14 cellular contexts compared by ENCODE assay signal in genomic region chr10:32112055-32112454, GRCh38. TPM values are rescaled to one million over a fixed set of nuclear protein-coding genes. Genes with fewer than 3 reads are reported as not detected.
DNase-seq lines count a peak whose midpoint lies in the region; TF ChIP-seq lines count a peak whose summit lies in the region.
"Had no signal": no experiment of that assay in that cellular context is flagged by ENCODE, and none has a peak within 500 bp of the region (broad histone marks: within the 10 kb centered on the region; RNA-seq: fewer than 3 reads in every experiment).

No MANE protein-coding gene starts in this region.

- DNase-seq in GM04504 (ENCODE audit: low read depth) (peak; percentile 54), SJSA1 (ENCODE audit: low read depth in 1 of 2, low spot score in 2 of 2) (peak; percentile 57 to 63), fibroblast of lung (ENCODE audit: low read depth in 2 of 2) (peak; percentile 76 to 83), mesothelial cell of epicardium (ENCODE audit: low spot score in 2 of 2, unreplicated experiment in 2 of 2) (no peak), NCI-H187 treated with DMSO at 0.1 percent for 48 hours (lab: John Stamatoyannopoulos, UW) (no peak), NCI-H1092 treated with DMSO at 0.1 percent for 48 hours (lab: John Stamatoyannopoulos, UW) (no peak)
- DNase-seq: activated CD4-positive, alpha-beta T cell treated with anti-CD3 and anti-CD28 coated beads for 36 hours; esophagus squamous epithelium; GDM1; NCI-H1694; RPMI8226; small intestine had no signal

- H2AFZ ChIP-seq in fibroblast of lung (ENCODE audit: low read length): no peak overlapping the region

- H3K79me2 ChIP-seq in fibroblast of lung (ENCODE audit: control insufficient read depth, insufficient read depth, low read length): no peaks in the 10 kb centered on the region

- TF ChIP-seq CTCF in fibroblast of lung (conservative IDR thresholded peaks at IDR 0.05 in 1 of 2, IDR thresholded peaks at IDR 0.05 in 1 of 2; ENCODE audit: low read depth in 1 of 2, low read length in 2 of 2) (no peak), mesothelial cell of epicardium (IDR thresholded peaks at IDR 0.05; ENCODE audit: unreplicated experiment) (no peak)

- peaks cover 8% of the 10 kb centered on the region for H3K9me3 Mint-ChIP-seq in mesothelial cell of epicardium

- H3K4me3 ChIP-seq in SJSA1 (no peak overlapping the region), fibroblast of lung (replicated peaks in 1 of 4; ENCODE audit: control extremely low read depth in 1 of 4, insufficient read depth in 1 of 4, low read depth in 3 of 4, low read length in 4 of 4) (no peak overlapping the region), skeletal muscle satellite cell (ENCODE audit: low read length) (no peak overlapping the region)
- H3K4me3 ChIP-seq: esophagus squamous epithelium had no signal

- H3K36me3 ChIP-seq in SJSA1: no peaks in the 10 kb centered on the region
- no peaks in the 10 kb centered on the region for H3K36me3 ChIP-seq in fibroblast of lung (ENCODE audit: control insufficient read depth, insufficient read depth, low read length)
- H3K36me3 ChIP-seq in skeletal muscle satellite cell (ENCODE audit: insufficient read depth, low read length): no peaks in the 10 kb centered on the region
- H3K36me3 ChIP-seq: esophagus squamous epithelium had no signal

- no peak overlapping the region for H3K27ac Mint-ChIP-seq in mesothelial cell of epicardium
- H3K27ac Mint-ChIP-seq: activated CD4-positive, alpha-beta T cell treated with anti-CD3 and anti-CD28 coated beads for 36 hours; activated naive CD8-positive, alpha-beta T cell had no signal

- H3K4me1 Mint-ChIP-seq in mesothelial cell of epicardium: no peaks in the 10 kb centered on the region
- H3K4me1 Mint-ChIP-seq: activated CD4-positive, alpha-beta T cell treated with anti-CD3 and anti-CD28 coated beads for 36 hours had no signal

- H3K4me2 ChIP-seq in fibroblast of lung (ENCODE audit: extremely low read depth, insufficient read depth, low read length) (peak overlapping the region; percentile 59), skeletal muscle satellite cell (ENCODE audit: low read length) (peak overlapping the region; percentile 22)

- peaks cover 16% of the 10 kb centered on the region for H3K4me1 ChIP-seq in SJSA1 (replicated peaks)
- H3K4me1 ChIP-seq in fibroblast of lung (ENCODE audit: control insufficient read depth, extremely low read depth, insufficient read depth, low read length): peaks cover 6% of the 10 kb centered on the region
- peaks cover 10% of the 10 kb centered on the region for H3K4me1 ChIP-seq in skeletal muscle satellite cell (ENCODE audit: control insufficient read depth, insufficient read depth, low read length)

- peaks cover 5% of the 10 kb centered on the region for H3K27me3 Mint-ChIP-seq in mesothelial cell of epicardium (ENCODE audit: low read depth)

- H3K9ac ChIP-seq in fibroblast of lung (ENCODE audit: insufficient read depth, low read length) (no peak overlapping the region), skeletal muscle satellite cell (ENCODE audit: low read depth, low read length) (no peak overlapping the region)

- H3K27ac ChIP-seq in SJSA1 (0 out of 2 replicates have a peak overlapping the region, but pooled peaks have one; percentile 23), fibroblast of lung (ENCODE audit: insufficient read depth, low read length) (no peak overlapping the region)
- H3K27ac ChIP-seq: esophagus squamous epithelium had no signal

- no peaks in the 10 kb centered on the region; the same call in 1 of the 2 replicates for H3K9me3 ChIP-seq in SJSA1 (replicated peaks)
- no peaks in the 10 kb centered on the region for H3K9me3 ChIP-seq in fibroblast of lung (ENCODE audit: control insufficient read depth, insufficient read depth, low read depth, low read length)
- H3K9me3 ChIP-seq in skeletal muscle satellite cell (replicated peaks; ENCODE audit: low read length): peaks cover 3% of the 10 kb centered on the region
- H3K9me3 ChIP-seq: esophagus squamous epithelium had no signal

- H3K36me3 Mint-ChIP-seq in mesothelial cell of epicardium: no peaks in the 10 kb centered on the region
- H3K36me3 Mint-ChIP-seq: activated naive CD8-positive, alpha-beta T cell had no signal

- H3K27me3 ChIP-seq in SJSA1 (replicated peaks) (no peaks in the 10 kb centered on the region), fibroblast of lung (ENCODE audit: control insufficient read depth, insufficient read depth, low read length) (no peaks in the 10 kb centered on the region), skeletal muscle satellite cell (ENCODE audit: control insufficient read depth, insufficient read depth, low read length) (peaks cover 8% of the 10 kb centered on the region)
- H3K27me3 ChIP-seq: esophagus squamous epithelium had no signal

- H4K20me1 ChIP-seq in fibroblast of lung (ENCODE audit: control insufficient read depth, extremely low read depth, insufficient read depth, low read length): no peaks in the 10 kb centered on the region

- H3K4me3 Mint-ChIP-seq in mesothelial cell of epicardium: no peak overlapping the region
- H3K4me3 Mint-ChIP-seq: activated CD4-positive, alpha-beta T cell treated with anti-CD3 and anti-CD28 coated beads for 36 hours; activated naive CD8-positive, alpha-beta T cell had no signal

RNA-seq across cellular contexts. Expression of gene KIF5B, which starts 55.8 kb away (rescaled TPM):
- total RNA-seq in SJSA1 (2014; rRNA removed; shearing (Covaris generic)): 294 and 314 TPM in 2 replicates
- 122 and 160 TPM in 2 replicates for total RNA-seq in fibroblast of lung
- 101 and 109 TPM in 2 replicates for polyA plus RNA-seq in fibroblast of lung
- 83.4 and 96.8 TPM in 2 replicates for polyA plus RNA-seq in fibroblast of lung (2012)
- polyA minus RNA-seq in fibroblast of lung (ENCODE audit: low replicate concordance): 4.6 and 6.8 TPM in 2 replicates
- 116 and 118 TPM in 2 replicates for total RNA-seq in skeletal muscle satellite cell (2012; rRNA removed)
- 101 to 104 TPM (median 101 TPM) in 3 replicates for total RNA-seq in mesothelial cell of epicardium

Comparison
In these comparisons a context has a peak if more than half of its experiments do, and no peak if none do; other contexts are left out.
1. DNase-seq: peak in GM04504 (single experiment), SJSA1 (2 of 2) and fibroblast of lung (2 of 2); none in mesothelial cell of epicardium (0 of 2), NCI-H187 treated with DMSO at 0.1 percent for 48 hours (single experiment) and NCI-H1092 treated with DMSO at 0.1 percent for 48 hours (single experiment).